Comparison of ENCODE assay signal across 2 cellular contexts in the genomic region with DNA sequence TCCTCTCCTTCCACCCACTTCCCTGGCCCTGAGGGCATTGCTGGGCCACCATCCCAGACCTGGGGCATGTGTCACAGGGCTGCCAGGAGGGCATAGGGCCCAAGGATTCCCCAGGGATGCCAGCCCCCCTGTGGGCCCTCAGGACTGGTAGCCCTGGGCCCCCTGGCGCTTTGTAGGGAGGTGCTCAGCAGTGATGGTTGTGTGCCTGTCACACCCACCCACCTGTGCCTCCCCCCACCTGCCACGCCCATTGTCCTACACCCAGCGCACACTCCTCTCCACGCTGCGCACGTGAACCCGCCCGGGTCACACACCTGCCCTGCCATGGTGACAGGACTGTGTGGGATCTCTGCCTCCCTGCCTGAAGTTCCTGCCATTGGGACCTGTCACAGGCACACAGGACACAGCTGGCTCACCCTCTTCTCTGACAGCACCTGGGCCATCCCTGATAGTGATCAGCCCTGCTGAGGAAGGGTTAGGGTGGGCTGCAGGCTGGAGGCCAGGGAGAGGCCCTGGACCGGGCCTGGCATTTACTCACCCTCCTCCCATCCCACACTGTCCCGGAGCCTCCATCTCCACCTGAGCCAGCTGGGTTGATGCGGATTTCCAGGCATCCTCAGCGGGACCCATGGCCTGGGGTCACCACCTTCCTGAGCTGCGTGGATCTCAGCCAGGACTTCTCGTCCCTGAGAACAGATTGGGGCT.
TF ChIP-seq lines count a peak whose summit lies in the region.

No MANE protein-coding gene starts in this region.

TF ChIP-seq in SK-N-SH, 30 proteins besides CTCF, POLR2A, EP300 and RAD21 (continued from another document):
- TF ChIP-seq NRF1 (IDR thresholded peaks at IDR 0.05; ENCODE audit: low read depth, low read length) (no peak), TCF12 (IDR thresholded peaks at IDR 0.05) (no peak), TAF1 (IDR thresholded peaks at IDR 0.05; ENCODE audit: borderline replicate concordance, low read depth, low read length) (no peak), YY1 (IDR thresholded peaks at IDR 0.05; ENCODE audit: low read depth) (no peak)
TF ChIP-seq in SK-N-SH: peak in this region for 0.

TF ChIP-seq in SK-N-SH treated with all-trans-retinoic acid at 6 μM for 48 hours, 23 proteins besides CTCF, POLR2A, EP300 and RAD21 (continued from another document):
- TF ChIP-seq, protein P1, sequence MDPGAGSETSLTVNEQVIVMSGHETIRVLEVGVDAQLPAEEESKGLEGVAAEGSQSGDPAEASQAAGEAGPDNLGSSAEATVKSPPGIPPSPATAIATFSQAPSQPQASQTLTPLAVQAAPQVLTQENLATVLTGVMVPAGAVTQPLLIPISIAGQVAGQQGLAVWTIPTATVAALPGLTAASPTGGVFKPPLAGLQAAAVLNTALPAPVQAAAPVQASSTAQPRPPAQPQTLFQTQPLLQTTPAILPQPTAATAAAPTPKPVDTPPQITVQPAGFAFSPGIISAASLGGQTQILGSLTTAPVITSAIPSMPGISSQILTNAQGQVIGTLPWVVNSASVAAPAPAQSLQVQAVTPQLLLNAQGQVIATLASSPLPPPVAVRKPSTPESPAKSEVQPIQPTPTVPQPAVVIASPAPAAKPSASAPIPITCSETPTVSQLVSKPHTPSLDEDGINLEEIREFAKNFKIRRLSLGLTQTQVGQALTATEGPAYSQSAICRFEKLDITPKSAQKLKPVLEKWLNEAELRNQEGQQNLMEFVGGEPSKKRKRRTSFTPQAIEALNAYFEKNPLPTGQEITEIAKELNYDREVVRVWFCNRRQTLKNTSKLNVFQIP (CRISPR knock-in tag; IDR thresholded peaks at IDR 0.05; ENCODE audit: borderline replicate concordance, low read depth): no peak
- TF ChIP-seq BACH2 (CRISPR knock-in tag; IDR thresholded peaks at IDR 0.05; ENCODE audit: borderline replicate concordance) (no peak), ZNF565 (CRISPR knock-in tag; conservative IDR thresholded peaks at IDR 0.05; ENCODE audit: low read depth) (no peak), TSHZ2 (CRISPR knock-in tag; IDR thresholded peaks at IDR 0.05) (no peak), TOX (CRISPR knock-in tag; IDR thresholded peaks at IDR 0.05; ENCODE audit: borderline replicate concordance) (no peak), ZFP3 (CRISPR knock-in tag; IDR thresholded peaks at IDR 0.05) (no peak), ZC3H10 (CRISPR knock-in tag; IDR thresholded peaks at IDR 0.05) (no peak), ARNTL (CRISPR knock-in tag; IDR thresholded peaks at IDR 0.05; ENCODE audit: borderline replicate concordance, low read depth) (no peak), CSDC2 (CRISPR knock-in tag; IDR thresholded peaks at IDR 0.05) (no peak), RARB (CRISPR knock-in tag; IDR thresholded peaks at IDR 0.05) (no peak), ZNF70 (CRISPR knock-in tag; IDR thresholded peaks at IDR 0.05) (no peak), CSRNP3 (CRISPR knock-in tag; IDR thresholded peaks at IDR 0.05) (no peak), SNAI2 (CRISPR knock-in tag; IDR thresholded peaks at IDR 0.05) (no peak), ZNF8 (CRISPR knock-in tag; IDR thresholded peaks at IDR 0.05) (no peak)
- TF ChIP-seq, protein P2, sequence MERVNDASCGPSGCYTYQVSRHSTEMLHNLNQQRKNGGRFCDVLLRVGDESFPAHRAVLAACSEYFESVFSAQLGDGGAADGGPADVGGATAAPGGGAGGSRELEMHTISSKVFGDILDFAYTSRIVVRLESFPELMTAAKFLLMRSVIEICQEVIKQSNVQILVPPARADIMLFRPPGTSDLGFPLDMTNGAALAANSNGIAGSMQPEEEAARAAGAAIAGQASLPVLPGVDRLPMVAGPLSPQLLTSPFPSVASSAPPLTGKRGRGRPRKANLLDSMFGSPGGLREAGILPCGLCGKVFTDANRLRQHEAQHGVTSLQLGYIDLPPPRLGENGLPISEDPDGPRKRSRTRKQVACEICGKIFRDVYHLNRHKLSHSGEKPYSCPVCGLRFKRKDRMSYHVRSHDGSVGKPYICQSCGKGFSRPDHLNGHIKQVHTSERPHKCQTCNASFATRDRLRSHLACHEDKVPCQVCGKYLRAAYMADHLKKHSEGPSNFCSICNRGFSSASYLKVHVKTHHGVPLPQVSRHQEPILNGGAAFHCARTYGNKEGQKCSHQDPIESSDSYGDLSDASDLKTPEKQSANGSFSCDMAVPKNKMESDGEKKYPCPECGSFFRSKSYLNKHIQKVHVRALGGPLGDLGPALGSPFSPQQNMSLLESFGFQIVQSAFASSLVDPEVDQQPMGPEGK (CRISPR knock-in tag; IDR thresholded peaks at IDR 0.05; ENCODE audit: borderline replicate concordance): no peak
